8 cellular contexts compared by ENCODE assay signal in genomic region chr16:74666010-74666421, GRCh38. TPM values are rescaled to one million over a fixed set of nuclear protein-coding genes. Genes with fewer than 3 reads are reported as not detected.
DNase-seq lines count a peak whose midpoint lies in the region; ATAC-seq, FAIRE-seq and TF ChIP-seq lines count a peak whose summit lies in the region.

No MANE protein-coding gene starts in this region.

- no peaks in the 10 kb centered on the region for H3K27me3 Mint-ChIP-seq in T-helper 1 cell treated with Interleukin-12 subunit alpha and Interleukin-12 subunit beta and Interleukin-4 antibody, amounts not matched to agents 30 μg/mL and 1 μg/mL, for 36 hours (ENCODE audit: low read depth)
- no peaks in the 10 kb centered on the region for H3K27me3 Mint-ChIP-seq in activated naive CD8-positive, alpha-beta T cell treated with anti-CD3 and anti-CD28 coated beads for 36 hours

- H3K27ac Mint-ChIP-seq in T-helper 1 cell treated with Interleukin-12 subunit alpha and Interleukin-12 subunit beta and Interleukin-4 antibody, amounts not matched to agents 30 μg/mL and 1 μg/mL, for 36 hours: peak overlapping the region; percentile 94
- H3K27ac Mint-ChIP-seq in activated naive CD8-positive, alpha-beta T cell treated with anti-CD3 and anti-CD28 coated beads for 36 hours: peak overlapping the region; percentile 97

- H3K9ac ChIP-seq in kidney (ENCODE audit: low read length in 2 of 2) (peak overlapping the region; percentile 77 to 85), stomach smooth muscle (ENCODE audit: low read length in 2 of 2) (peak overlapping the region; percentile 74 to 82)

- no peaks in the 10 kb centered on the region for H3K27me3 ChIP-seq in stomach smooth muscle (ENCODE audit: control insufficient read depth in 1 of 2, insufficient read depth in 2 of 2, low read length in 2 of 2)

- intact Hi-C loops in kidney (cut with DNase I): no loop called here

- peaks cover 3% of the 10 kb centered on the region for H3K9me3 Mint-ChIP-seq in T-helper 1 cell treated with Interleukin-12 subunit alpha and Interleukin-12 subunit beta and Interleukin-4 antibody, amounts not matched to agents 30 μg/mL and 1 μg/mL, for 36 hours
- peaks cover 1% of the 10 kb centered on the region for H3K9me3 Mint-ChIP-seq in activated naive CD8-positive, alpha-beta T cell treated with anti-CD3 and anti-CD28 coated beads for 36 hours

- H3K36me3 Mint-ChIP-seq in T-helper 1 cell treated with Interleukin-12 subunit alpha and Interleukin-12 subunit beta and Interleukin-4 antibody, amounts not matched to agents 30 μg/mL and 1 μg/mL, for 36 hours (ENCODE audit: low read depth): peaks cover 26% of the 10 kb centered on the region
- peaks cover 47% of the 10 kb centered on the region for H3K36me3 Mint-ChIP-seq in activated naive CD8-positive, alpha-beta T cell treated with anti-CD3 and anti-CD28 coated beads for 36 hours

- peak overlapping the region; percentile 89 to 91 for H3K4me3 ChIP-seq in kidney (ENCODE audit: low read length in 2 of 2)
- H3K4me3 ChIP-seq in stomach smooth muscle (ENCODE audit: low read length in 2 of 2): peak overlapping the region; percentile 88 to 93

- H3K27ac ChIP-seq in kidney (ENCODE audit: low read depth in 2 of 2, low read length in 2 of 2): peak overlapping the region in 1 of 2 donors; percentile 43
- H3K27ac ChIP-seq in stomach smooth muscle (ENCODE audit: low read length): no peak overlapping the region

- no peak for FAIRE-seq in kidney (lab: Jason Lieb, UNC)

- ATAC-seq in HG02763 (IDR thresholded peaks at IDR 0.05; ENCODE audit: unreplicated experiment) (no peak), GM21529 (IDR thresholded peaks at IDR 0.05; ENCODE audit: unreplicated experiment) (no peak), GM18868 (IDR thresholded peaks at IDR 0.05; ENCODE audit: unreplicated experiment) (no peak)

- no peaks in the 10 kb centered on the region for H3K4me1 ChIP-seq in kidney (ENCODE audit: control insufficient read depth in 1 of 2, insufficient read depth in 1 of 2, low read depth in 1 of 2, low read length in 2 of 2)
- peaks cover 10% of the 10 kb centered on the region for H3K4me1 ChIP-seq in stomach smooth muscle (ENCODE audit: control insufficient read depth, insufficient read depth, low read length)

- H3K36me3 ChIP-seq in kidney (ENCODE audit: control insufficient read depth in 1 of 2, insufficient read depth in 2 of 2, low read length in 2 of 2) (peaks cover 11 to 13% of the 10 kb centered on the region in 2 donors), stomach smooth muscle (ENCODE audit: control insufficient read depth in 2 of 2, insufficient read depth in 2 of 2, low read length in 2 of 2) (peaks cover 9 to 18% of the 10 kb centered on the region in 2 donors)

- no peak for TF ChIP-seq CTCF in kidney (IDR thresholded peaks at IDR 0.05; ENCODE audit: borderline replicate concordance, extremely low read depth, insufficient read depth)

- H3K4me3 Mint-ChIP-seq in T-helper 1 cell treated with Interleukin-12 subunit alpha and Interleukin-12 subunit beta and Interleukin-4 antibody, amounts not matched to agents 30 μg/mL and 1 μg/mL, for 36 hours: peak overlapping the region; percentile 93
- H3K4me3 Mint-ChIP-seq in activated naive CD8-positive, alpha-beta T cell treated with anti-CD3 and anti-CD28 coated beads for 36 hours: peak overlapping the region; percentile 85

- H3K9me3 ChIP-seq in kidney (ENCODE audit: control insufficient read depth in 1 of 2, low read length in 2 of 2) (no peaks in the 10 kb centered on the region), stomach smooth muscle (ENCODE audit: control insufficient read depth in 2 of 2, low read length in 2 of 2) (no peaks in the 10 kb centered on the region)

- no peak for DNase-seq in T-helper 1 cell
- DNase-seq in activated naive CD8-positive, alpha-beta T cell treated with anti-CD3 and anti-CD28 coated beads for 36 hours: no peak
- no peak for DNase-seq in kidney

- peaks cover 33% of the 10 kb centered on the region for H3K4me1 Mint-ChIP-seq in T-helper 1 cell treated with Interleukin-12 subunit alpha and Interleukin-12 subunit beta and Interleukin-4 antibody, amounts not matched to agents 30 μg/mL and 1 μg/mL, for 36 hours (ENCODE audit: low read depth)
- peaks cover 41% of the 10 kb centered on the region for H3K4me1 Mint-ChIP-seq in activated naive CD8-positive, alpha-beta T cell treated with anti-CD3 and anti-CD28 coated beads for 36 hours

RNA-seq across cellular contexts. Expression of gene RFWD3, which starts 0.7 kb away (rescaled TPM):
- total RNA-seq in activated naive CD8-positive, alpha-beta T cell treated with anti-CD3 and anti-CD28 coated beads for 36 hours: 100 to 1,000 TPM; 128 to 134 TPM
- total RNA-seq in kidney: 26.0 TPM
- 5.8 TPM for polyA plus RNA-seq in kidney (ENCODE audit: insufficient read depth, low read depth, low replicate concordance)

RNA-seq across cellular contexts. Expression of gene MLKL, which starts 34.6 kb away (rescaled TPM):
- total RNA-seq in activated naive CD8-positive, alpha-beta T cell treated with anti-CD3 and anti-CD28 coated beads for 36 hours: 10 to 100 TPM; 23.6 TPM
- 19.4 TPM for total RNA-seq in kidney
- polyA plus RNA-seq in kidney (ENCODE audit: insufficient read depth, low read depth, low replicate concordance): 7.3 TPM

RNA-seq across cellular contexts. Expression of gene GLG1, which starts 59.1 kb away (rescaled TPM):
- total RNA-seq in activated naive CD8-positive, alpha-beta T cell treated with anti-CD3 and anti-CD28 coated beads for 36 hours: 10 to 100 TPM; 58.7 to 60.8 TPM
- 167 TPM for total RNA-seq in kidney
- polyA plus RNA-seq in kidney (ENCODE audit: insufficient read depth, low read depth, low replicate concordance): 58.8 TPM
